In the genomic region with DNA sequence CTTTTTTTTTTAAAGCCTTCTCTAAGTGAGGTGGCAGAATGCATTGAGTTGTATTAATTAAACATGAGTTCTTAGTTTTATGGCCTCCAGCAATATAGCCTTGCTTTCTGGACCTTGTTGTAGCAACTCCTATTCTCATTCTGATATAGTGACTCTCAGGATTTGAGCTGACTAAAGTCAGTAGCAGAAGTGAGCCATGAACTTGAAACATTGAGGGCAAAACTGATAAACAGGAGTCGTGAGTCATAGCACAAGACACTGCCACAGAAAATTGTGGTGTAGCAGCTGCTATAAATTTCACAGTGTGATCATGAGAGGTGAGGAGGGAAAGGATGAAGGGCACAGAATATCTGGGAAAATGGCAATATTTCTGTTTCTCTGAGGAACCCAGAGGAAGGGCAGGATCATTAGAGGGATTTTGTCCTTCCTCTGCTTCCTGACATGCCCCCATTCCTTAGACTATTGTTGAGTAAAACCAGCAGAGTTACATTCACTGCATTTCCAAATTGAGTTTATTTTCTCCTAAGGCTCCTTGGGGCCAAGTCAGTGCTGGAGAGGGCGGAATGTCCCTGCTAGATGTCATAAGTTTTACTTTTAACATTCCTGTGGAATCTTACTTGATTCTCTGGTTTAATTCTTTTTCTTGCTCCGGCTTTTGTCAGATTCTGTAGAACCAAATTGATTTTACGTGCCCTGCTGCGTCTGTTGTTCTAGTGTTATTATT, we compare ENCODE assay signal across 8 cellular contexts.
DNase-seq lines count a peak whose midpoint lies in the region; ATAC-seq and TF ChIP-seq lines count a peak whose summit lies in the region.

No MANE protein-coding gene starts in this region.

- no peak overlapping the region for H3K9ac ChIP-seq in adipocyte (ENCODE audit: low read length)

- no peaks in the 10 kb centered on the region for H3K36me3 ChIP-seq in adipocyte (ENCODE audit: control insufficient read depth, insufficient read depth, low read length, severe bottlenecking)

- TF ChIP-seq CTCF in GM12864 (IDR thresholded peaks at IDR 0.05; ENCODE audit: low read depth, low read length, missing control alignments): no peak
- no peak for TF ChIP-seq CTCF in GM20000 (IDR thresholded peaks at IDR 0.05; ENCODE audit: extremely low read depth, missing control alignments)

- H3K4me3 ChIP-seq in GM12864 (ENCODE audit: low read depth, low read length) (no peak overlapping the region), adipocyte (ENCODE audit: low read length) (no peak overlapping the region)

- H3K9me3 Mint-ChIP-seq in stimulated activated effector memory CD8-positive, alpha-beta T cell treated with anti-CD3 and anti-CD28 coated beads, Interleukin-12 subunit alpha, Interleukin-12 subunit beta, amount 100 ng/mL, for 72 hours: no peaks in the 10 kb centered on the region

- peaks cover 3% of the 10 kb centered on the region for H3K4me1 ChIP-seq in adipocyte (ENCODE audit: control insufficient read depth, insufficient read depth, low read length)

- peak; percentile 87 for ATAC-seq in HG03457 (IDR thresholded peaks at IDR 0.05; ENCODE audit: unreplicated experiment)
- ATAC-seq in stimulated activated effector memory CD8-positive, alpha-beta T cell treated with anti-CD3 and anti-CD28 coated beads, Interleukin-12 subunit alpha, Interleukin-12 subunit beta, amount 100 ng/mL, for 72 hours: peak; percentile 97

- peaks cover 73% of the 10 kb centered on the region for H3K4me1 Mint-ChIP-seq in stimulated activated effector memory CD8-positive, alpha-beta T cell treated with anti-CD3 and anti-CD28 coated beads, Interleukin-12 subunit alpha, Interleukin-12 subunit beta, amount 100 ng/mL, for 72 hours

- H3K27me3 ChIP-seq in adipocyte (replicated peaks; ENCODE audit: control insufficient read depth, insufficient read depth, low read length): no peaks in the 10 kb centered on the region

- DNase-seq in GM12864 (ENCODE audit: low read depth): peak; percentile 73
- DNase-seq in GM20000 (ENCODE audit: low spot score): peak; percentile 70
- peak; percentile 19 for DNase-seq in adipocyte (ENCODE audit: low read depth)
- peak in 1 of 2 donors; percentile 25 for DNase-seq in stimulated activated effector memory CD8-positive, alpha-beta T cell treated with anti-CD3 and anti-CD28 coated beads, Interleukin-12 subunit alpha, Interleukin-12 subunit beta, amount 100 ng/mL, for 72 hours (ENCODE audit: low spot score in 2 of 2)
- no peak for DNase-seq in DMS114 treated with DMSO at 0.1 percent for 48 hours (lab: John Stamatoyannopoulos, UW; ENCODE audit: unreplicated experiment)
- DNase-seq in NCI-H1436 treated with DMSO at 0.1 percent for 48 hours (lab: John Stamatoyannopoulos, UW): no peak
- no peak for DNase-seq in NCI-H1105 treated with DMSO at 0.1 percent for 48 hours (lab: John Stamatoyannopoulos, UW)

- H3K27ac Mint-ChIP-seq in stimulated activated effector memory CD8-positive, alpha-beta T cell treated with anti-CD3 and anti-CD28 coated beads, Interleukin-12 subunit alpha, Interleukin-12 subunit beta, amount 100 ng/mL, for 72 hours: peak overlapping the region; percentile 92

- peaks cover 26% of the 10 kb centered on the region for H3K36me3 Mint-ChIP-seq in stimulated activated effector memory CD8-positive, alpha-beta T cell treated with anti-CD3 and anti-CD28 coated beads, Interleukin-12 subunit alpha, Interleukin-12 subunit beta, amount 100 ng/mL, for 72 hours

- peak overlapping the region; percentile 68 for H3K4me3 Mint-ChIP-seq in stimulated activated effector memory CD8-positive, alpha-beta T cell treated with anti-CD3 and anti-CD28 coated beads, Interleukin-12 subunit alpha, Interleukin-12 subunit beta, amount 100 ng/mL, for 72 hours

- H3K9me3 ChIP-seq in adipocyte (ENCODE audit: control insufficient read depth, low read length): no peaks in the 10 kb centered on the region

Comparison
In these comparisons a context has a peak if more than half of its experiments do, and no peak if none do; other contexts are left out.
1. DNase-seq: peak in GM12864 (single experiment), GM20000 (single experiment) and adipocyte (single experiment); none in DMS114 treated with DMSO at 0.1 percent for 48 hours (single experiment), NCI-H1436 treated with DMSO at 0.1 percent for 48 hours (single experiment) and NCI-H1105 treated with DMSO at 0.1 percent for 48 hours (single experiment).